18 cellular contexts compared by ENCODE assay signal in genomic region chr1:222250376-222250775, GRCh38.
DNase-seq lines count a peak whose midpoint lies in the region; ATAC-seq lines count a peak whose summit lies in the region.
"Had no signal": no experiment of that assay in that cellular context is flagged by ENCODE, and none has a peak within 500 bp of the region (broad histone marks: within the 10 kb centered on the region; RNA-seq: fewer than 3 reads in every experiment).

No MANE protein-coding gene starts in this region.

- H3K9me3 Mint-ChIP-seq in activated T-helper 17 cell treated with anti-CD3 and anti-CD28 coated beads, Interleukin-2, amount 50 U/mL, for 72 hours = no peaks in the 10 kb centered on the region

- H3K27me3 ChIP-seq in adipocyte (replicated peaks; ENCODE audit: control insufficient read depth, insufficient read depth, low read length) = no peaks in the 10 kb centered on the region
- H3K27me3 ChIP-seq in MG63 = no peaks in the 10 kb centered on the region

- H3K4me1 Mint-ChIP-seq in activated T-helper 17 cell treated with anti-CD3 and anti-CD28 coated beads, Interleukin-2, amount 50 U/mL, for 72 hours = no peaks in the 10 kb centered on the region

- H3K36me3 ChIP-seq in adipocyte (ENCODE audit: control insufficient read depth, insufficient read depth, low read length, severe bottlenecking) (no peaks in the 10 kb centered on the region), MG63 (no peaks in the 10 kb centered on the region)

- no peaks in the 10 kb centered on the region for H3K27me3 Mint-ChIP-seq in activated T-helper 17 cell treated with anti-CD3 and anti-CD28 coated beads, Interleukin-2, amount 50 U/mL, for 72 hours

- H3K9me3 ChIP-seq in adipocyte (ENCODE audit: control insufficient read depth, low read length) = no peaks in the 10 kb centered on the region
- H3K9me3 ChIP-seq in MG63 = no peaks in the 10 kb centered on the region

- ATAC-seq in activated T-helper 17 cell treated with anti-CD3 and anti-CD28 coated beads, Interleukin-2, amount 50 U/mL, for 72 hours (replicated peaks) = no peak
- no peak for ATAC-seq in GM19023 (IDR thresholded peaks at IDR 0.05; ENCODE audit: unreplicated experiment)
- ATAC-seq: GM23338, SK-N-SH treated with all-trans-retinoic acid at 6 μM for 48 hours had no signal

- H3K4me3 Mint-ChIP-seq in activated T-helper 17 cell treated with anti-CD3 and anti-CD28 coated beads, Interleukin-2, amount 50 U/mL, for 72 hours = no peak overlapping the region
- H3K4me3 Mint-ChIP-seq: GM23338 had no signal

- no peak overlapping the region for H3K9ac ChIP-seq in adipocyte (ENCODE audit: low read length)

- H3K4me3 ChIP-seq in adipocyte (ENCODE audit: low read length) (no peak overlapping the region), MG63 (no peak overlapping the region)
- H3K4me3 ChIP-seq: GM23338 had no signal

- peak; percentile 24 for DNase-seq in AG08396 (ENCODE audit: low spot score)
- DNase-seq in GM04503 (ENCODE audit: low read depth) = peak; percentile 34
- peak; percentile 64 for DNase-seq in adipocyte (ENCODE audit: low read depth)
- DNase-seq in iris pigment epithelial cell (ENCODE audit: low read depth) = peak; percentile 6
- DNase-seq in MG63 = no peak
- no peak for DNase-seq in germinal center (ENCODE audit: low spot score)
- DNase-seq: DMS153, KG1, MM.1S, NCI-H1105 treated with DMSO at 0.1 percent for 48 hours, NCI-H2029, NCI-H510A, NCI-H82, SHP77 had no signal

- no peak overlapping the region for H3K27ac Mint-ChIP-seq in activated T-helper 17 cell treated with anti-CD3 and anti-CD28 coated beads, Interleukin-2, amount 50 U/mL, for 72 hours
- H3K27ac Mint-ChIP-seq: GM23338 had no signal

- no peaks in the 10 kb centered on the region for H3K36me3 Mint-ChIP-seq in activated T-helper 17 cell treated with anti-CD3 and anti-CD28 coated beads, Interleukin-2, amount 50 U/mL, for 72 hours (ENCODE audit: low read depth)

- peaks cover 6% of the 10 kb centered on the region for H3K4me1 ChIP-seq in adipocyte (ENCODE audit: control insufficient read depth, insufficient read depth, low read length)

Comparison
In these comparisons a context has a peak if more than half of its experiments do, and no peak if none do; other contexts are left out.
1. DNase-seq: peak in AG08396 (single experiment), GM04503 (single experiment), adipocyte (single experiment) and iris pigment epithelial cell (single experiment); none in MG63 (single experiment) and germinal center (single experiment).